Comparison of ENCODE assay signal across 11 cellular contexts in genomic region chr20:62388839-62389600, GRCh38. TPM values are rescaled to one million over a fixed set of nuclear protein-coding genes. Genes with fewer than 3 reads are reported as not detected.
DNase-seq lines count a peak whose midpoint lies in the region; ATAC-seq and TF ChIP-seq lines count a peak whose summit lies in the region.
"Had no signal": no experiment of that assay in that cellular context is flagged by ENCODE, and none has a peak within 500 bp of the region (broad histone marks: within the 10 kb centered on the region; RNA-seq: fewer than 3 reads in every experiment).

No MANE protein-coding gene starts in this region.

- POLR2A ChIA-PET in activated naive CD8-positive, alpha-beta T cell treated with anti-CD3 and anti-CD28 coated beads, Interleukin-2, amount 10 ng/mL, durations not matched to agents 7 days and 5 days (lab: Charles Lee): no interaction called here

- intact Hi-C loops in vagina (cut with DNase I): loop anchor here (5.0 to 10.0 kb wide), 2 partner anchors 87 to 244 kb away; partner anchors contain the start of genes ADRM1, PSMA7 and SS18L1

- H3K79me2 ChIP-seq in Loucy (ENCODE audit: insufficient read depth, low read length) (peaks cover 65% of the 10 kb centered on the region), osteoblast (ENCODE audit: insufficient read depth, low read length) (peaks cover 52% of the 10 kb centered on the region)

- no peak for ATAC-seq in activated CD8-positive, alpha-beta memory T cell treated with anti-CD3 and anti-CD28 coated beads, Interleukin-2, amount 10 ng/mL, durations not matched to agents 7 days and 5 days
- no peak for ATAC-seq in activated naive CD8-positive, alpha-beta T cell treated with anti-CD3 and anti-CD28 coated beads, Interleukin-2, amount 10 ng/mL, durations not matched to agents 7 days and 5 days (ENCODE audit: low read depth)
- no peak for ATAC-seq in HG03097 (IDR thresholded peaks at IDR 0.05; ENCODE audit: low FRiP score, unreplicated experiment)

- H4K20me1 ChIP-seq in Loucy (ENCODE audit: insufficient read depth, low read length, poor library complexity, severe bottlenecking) (peaks cover 40% of the 10 kb centered on the region), osteoblast (ENCODE audit: insufficient read depth, low read length) (peaks cover 30% of the 10 kb centered on the region)

- H3F3A ChIP-seq in Loucy (ENCODE audit: low read depth): no peaks in the 10 kb centered on the region; the same call in 1 of the 2 replicates

- peak overlapping the region; percentile 98 for H3K9ac ChIP-seq in Loucy (ENCODE audit: low read depth, low read length, poor library complexity, severe bottlenecking)

- no peak for TF ChIP-seq POLR2A in vagina (IDR thresholded peaks at IDR 0.05)

- H3K27ac Mint-ChIP-seq in activated CD8-positive, alpha-beta memory T cell treated with anti-CD3 and anti-CD28 coated beads, Interleukin-2, amount 10 ng/mL, durations not matched to agents 7 days and 5 days: peak overlapping the region; percentile 9
- H3K27ac Mint-ChIP-seq in activated naive CD8-positive, alpha-beta T cell treated with anti-CD3 and anti-CD28 coated beads, Interleukin-2, amount 10 ng/mL, durations not matched to agents 7 days and 5 days: peak overlapping the region; percentile 93

- H3K27me3 ChIP-seq in Loucy (ENCODE audit: insufficient read depth, low read length, poor library complexity, severe bottlenecking) (peaks cover 5% of the 10 kb centered on the region), osteoblast (ENCODE audit: insufficient read depth, low read length) (no peaks in the 10 kb centered on the region), vagina (no peaks in the 10 kb centered on the region)

- peaks cover 26% of the 10 kb centered on the region for H3K36me3 Mint-ChIP-seq in activated CD8-positive, alpha-beta memory T cell treated with anti-CD3 and anti-CD28 coated beads, Interleukin-2, amount 10 ng/mL, durations not matched to agents 7 days and 5 days
- H3K36me3 Mint-ChIP-seq in activated naive CD8-positive, alpha-beta T cell treated with anti-CD3 and anti-CD28 coated beads, Interleukin-2, amount 10 ng/mL, durations not matched to agents 7 days and 5 days: peaks cover 18% of the 10 kb centered on the region

- H3K9me2 ChIP-seq in Loucy (replicated peaks; ENCODE audit: low read depth, low read length): no peaks in the 10 kb centered on the region

- CTCF ChIA-PET in activated CD8-positive, alpha-beta memory T cell treated with anti-CD3 and anti-CD28 coated beads, Interleukin-2, amount 10 ng/mL, durations not matched to agents 7 days and 5 days (lab: Charles Lee): no interaction called here

- H3K36me3 ChIP-seq in Loucy (ENCODE audit: insufficient read depth, low read length): peaks cover 21% of the 10 kb centered on the region; the same call in 1 of the 2 replicates
- peaks cover 28% of the 10 kb centered on the region for H3K36me3 ChIP-seq in osteoblast (ENCODE audit: insufficient read depth, low read length)
- H3K36me3 ChIP-seq in vagina: peaks cover 3 to 30% of the 10 kb centered on the region in 2 donors

- H2AFZ ChIP-seq in Loucy (ENCODE audit: low read length) (no peak overlapping the region), osteoblast (ENCODE audit: low read length) (no peak overlapping the region)

- H3K9me3 ChIP-seq in Loucy (ENCODE audit: insufficient read depth, low read depth, low read length) (no peaks in the 10 kb centered on the region), osteoblast (ENCODE audit: low read depth, low read length) (no peaks in the 10 kb centered on the region), vagina (no peaks in the 10 kb centered on the region)

- H3K9me3 Mint-ChIP-seq in activated CD8-positive, alpha-beta memory T cell treated with anti-CD3 and anti-CD28 coated beads, Interleukin-2, amount 10 ng/mL, durations not matched to agents 7 days and 5 days (ENCODE audit: low read depth): no peaks in the 10 kb centered on the region
- no peaks in the 10 kb centered on the region for H3K9me3 Mint-ChIP-seq in activated naive CD8-positive, alpha-beta T cell treated with anti-CD3 and anti-CD28 coated beads, Interleukin-2, amount 10 ng/mL, durations not matched to agents 7 days and 5 days

- DNase-seq in activated CD8-positive, alpha-beta memory T cell treated with anti-CD3 and anti-CD28 coated beads, Interleukin-2, amount 10 ng/mL, durations not matched to agents 7 days and 5 days: no peak
- DNase-seq in activated CD8-positive, alpha-beta memory T cell treated with anti-CD3 and anti-CD28 coated beads, Interleukin-2, amount 50 U/mL, for 48 hours: no peak
- DNase-seq in activated naive CD8-positive, alpha-beta T cell treated with anti-CD3 and anti-CD28 coated beads, Interleukin-2, amount 10 ng/mL, durations not matched to agents 7 days and 5 days: no peak
- no peak for DNase-seq in osteoblast (ENCODE audit: insufficient read length, low spot score, missing footprints)
- no peak for DNase-seq in DMS79 treated with DMSO at 0.1 percent for 48 hours (lab: John Stamatoyannopoulos, UW)
- DNase-seq in vagina (ENCODE audit: extremely low spot score in 2 of 2): no peak
- DNase-seq: C1 segment of cervical spinal cord, NCI-H510A treated with DMSO at 0.1 percent for 48 hours, substantia nigra had no signal

- H3K27ac ChIP-seq in osteoblast (ENCODE audit: low read depth, low read length): peak overlapping the region; percentile 67
- H3K27ac ChIP-seq in vagina: no peak overlapping the region

- TF ChIP-seq CTCF in Loucy (conservative IDR thresholded peaks at IDR 0.05; ENCODE audit: low read length): 0 out of 2 replicates have a peak, but pooled peaks have one; percentile 14
- TF ChIP-seq CTCF in osteoblast (IDR thresholded peaks at IDR 0.05; ENCODE audit: extremely low read depth, low read depth, low read length): no peak
- no peak for TF ChIP-seq CTCF in vagina (IDR thresholded peaks at IDR 0.05)

- peak overlapping the region; percentile 98 for H3K4me3 ChIP-seq in Loucy (ENCODE audit: low read length, poor library complexity, severe bottlenecking)
- no peak overlapping the region for H3K4me3 ChIP-seq in osteoblast (ENCODE audit: insufficient read depth, low read length)
- no peak overlapping the region for H3K4me3 ChIP-seq in vagina

- H3K4me2 ChIP-seq in Loucy (ENCODE audit: low read depth, low read length, poor library complexity, severe bottlenecking) (peak overlapping the region; percentile 88), osteoblast (ENCODE audit: insufficient read depth, low read length) (peak overlapping the region; percentile 94)

- H3K4me1 ChIP-seq in Loucy (ENCODE audit: insufficient read depth, low read length, poor library complexity, severe bottlenecking): peaks cover 26% of the 10 kb centered on the region
- H3K4me1 ChIP-seq in osteoblast (ENCODE audit: insufficient read depth, low read length): peaks cover 19% of the 10 kb centered on the region
- H3K4me1 ChIP-seq in vagina: peaks cover 31% of the 10 kb centered on the region

- no peaks in the 10 kb centered on the region for H3K27me3 Mint-ChIP-seq in activated CD8-positive, alpha-beta memory T cell treated with anti-CD3 and anti-CD28 coated beads, Interleukin-2, amount 10 ng/mL, durations not matched to agents 7 days and 5 days
- H3K27me3 Mint-ChIP-seq in activated naive CD8-positive, alpha-beta T cell treated with anti-CD3 and anti-CD28 coated beads, Interleukin-2, amount 10 ng/mL, durations not matched to agents 7 days and 5 days: no peaks in the 10 kb centered on the region

- H3K4me3 Mint-ChIP-seq in activated CD8-positive, alpha-beta memory T cell treated with anti-CD3 and anti-CD28 coated beads, Interleukin-2, amount 10 ng/mL, durations not matched to agents 7 days and 5 days: peak overlapping the region; percentile 92
- H3K4me3 Mint-ChIP-seq in activated naive CD8-positive, alpha-beta T cell treated with anti-CD3 and anti-CD28 coated beads, Interleukin-2, amount 10 ng/mL, durations not matched to agents 7 days and 5 days: peak overlapping the region; percentile 87

- H3K4me1 Mint-ChIP-seq in activated CD8-positive, alpha-beta memory T cell treated with anti-CD3 and anti-CD28 coated beads, Interleukin-2, amount 10 ng/mL, durations not matched to agents 7 days and 5 days: peaks cover 40% of the 10 kb centered on the region
- H3K4me1 Mint-ChIP-seq in activated naive CD8-positive, alpha-beta T cell treated with anti-CD3 and anti-CD28 coated beads, Interleukin-2, amount 10 ng/mL, durations not matched to agents 7 days and 5 days: peaks cover 30% of the 10 kb centered on the region

RNA-seq across cellular contexts. Expression of gene RPS21, which starts 2.1 kb away (rescaled TPM):
- 1,000 to 10,000 TPM; 1,634 to 1,703 TPM for total RNA-seq in activated CD8-positive, alpha-beta memory T cell treated with anti-CD3 and anti-CD28 coated beads, Interleukin-2, amount 10 ng/mL, durations not matched to agents 7 days and 5 days
- total RNA-seq in activated naive CD8-positive, alpha-beta T cell treated with anti-CD3 and anti-CD28 coated beads, Interleukin-2, amount 10 ng/mL, durations not matched to agents 7 days and 5 days: 1,000 to 10,000 TPM; 2,045 to 2,157 TPM
- total RNA-seq in osteoblast (460 and 508 TPM in 2 replicates), vagina (1,935 TPM)

RNA-seq across cellular contexts. Expression of gene CABLES2, which starts 18.1 kb away (rescaled TPM):
- total RNA-seq in activated CD8-positive, alpha-beta memory T cell treated with anti-CD3 and anti-CD28 coated beads, Interleukin-2, amount 10 ng/mL, durations not matched to agents 7 days and 5 days: 10 to 100 TPM; 15.6 to 16.5 TPM
- 10 to 100 TPM; 12.1 to 14.4 TPM for total RNA-seq in activated naive CD8-positive, alpha-beta T cell treated with anti-CD3 and anti-CD28 coated beads, Interleukin-2, amount 10 ng/mL, durations not matched to agents 7 days and 5 days
- 1.8 TPM in 2 replicates for total RNA-seq in osteoblast
- 1.5 TPM for total RNA-seq in vagina

RNA-seq across cellular contexts. Expression of gene LAMA5, which starts 21.9 kb away (rescaled TPM):
- 1 to 10 TPM in 1 of 2 experiments, under 1 TPM in 1; 0.99 to 1.9 TPM for total RNA-seq in activated CD8-positive, alpha-beta memory T cell treated with anti-CD3 and anti-CD28 coated beads, Interleukin-2, amount 10 ng/mL, durations not matched to agents 7 days and 5 days
- under 1 TPM; 0.54 to 0.80 TPM for total RNA-seq in activated naive CD8-positive, alpha-beta T cell treated with anti-CD3 and anti-CD28 coated beads, Interleukin-2, amount 10 ng/mL, durations not matched to agents 7 days and 5 days
- total RNA-seq in osteoblast (0.88 and 2.2 TPM in 2 replicates), vagina (150 TPM)

RNA-seq across cellular contexts. Expression of gene RBBP8NL, which starts 38.3 kb away (rescaled TPM):
- not detected for total RNA-seq in activated CD8-positive, alpha-beta memory T cell treated with anti-CD3 and anti-CD28 coated beads, Interleukin-2, amount 10 ng/mL, durations not matched to agents 7 days and 5 days
- total RNA-seq in activated naive CD8-positive, alpha-beta T cell treated with anti-CD3 and anti-CD28 coated beads, Interleukin-2, amount 10 ng/mL, durations not matched to agents 7 days and 5 days: not detected
- total RNA-seq in osteoblast: not detected in 2 replicates
- total RNA-seq in vagina: 1.7 TPM

Comparison
In these comparisons a context has a peak if more than half of its experiments do, and no peak if none do; other contexts are left out.
1. RNA of gene LAMA5, which starts 21.9 kb away (total RNA-seq): 150 TPM in vagina (single experiment); 0.88 to 2.2 TPM in osteoblast, 0.99 to 1.9 TPM in activated CD8-positive, alpha-beta memory T cell treated with anti-CD3 and anti-CD28 coated beads, Interleukin-2, amount 10 ng/mL, durations not matched to agents 7 days and 5 days and 0.54 to 0.80 TPM in activated naive CD8-positive, alpha-beta T cell treated with anti-CD3 and anti-CD28 coated beads, Interleukin-2, amount 10 ng/mL, durations not matched to agents 7 days and 5 days; every median in the first group is over 10 times any median in the second.